Comparison of ENCODE assay signal across 3 cellular contexts in the genomic region with DNA sequence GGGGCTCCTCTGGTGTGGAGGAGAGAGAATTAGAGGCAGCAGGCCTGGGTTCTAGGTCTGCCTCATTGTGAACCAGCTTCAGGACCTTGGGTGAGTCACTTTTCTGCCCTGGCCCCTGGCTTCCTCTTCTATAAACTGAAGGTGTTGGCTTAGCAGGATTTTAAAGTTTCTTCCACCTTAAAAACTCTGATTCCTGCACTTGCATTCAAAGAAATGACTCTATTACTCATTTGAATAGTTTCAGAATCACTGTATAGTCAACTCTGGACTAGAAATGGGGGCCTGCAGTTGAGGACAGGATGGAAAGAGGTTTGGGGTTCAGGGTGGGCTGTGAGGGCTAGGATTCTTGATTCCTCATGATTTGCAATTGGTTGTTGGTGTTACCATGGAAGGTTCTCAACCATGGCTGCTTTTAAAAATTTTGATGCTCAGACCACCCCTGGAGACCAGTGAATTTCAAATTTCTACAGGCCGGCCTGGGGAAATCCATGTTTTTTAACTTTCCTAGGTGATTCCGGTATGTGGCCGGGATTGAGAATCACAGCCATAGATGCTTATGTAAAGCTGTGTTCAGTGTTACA.
TF ChIP-seq lines count a peak whose summit lies in the region.

No MANE protein-coding gene starts in this region.

TF ChIP-seq in A549, 52 proteins besides CTCF, POLR2A, EP300 and RAD21:
- TF ChIP-seq EHMT2 (IDR thresholded peaks at IDR 0.05; ENCODE audit: low read depth) (no peak), FOSL2 (IDR thresholded peaks at IDR 0.05) (0 out of 2 replicates have a peak, but pooled peaks have one; percentile 20), FOSL2 (CRISPR knock-in tag; IDR thresholded peaks at IDR 0.05) (peak; percentile 30; the same call in 1 of the 2 replicates), MYC (IDR thresholded peaks at IDR 0.05; ENCODE audit: borderline replicate concordance, low read length) (no peak), RARB (CRISPR knock-in tag; IDR thresholded peaks at IDR 0.05) (no peak)

TF ChIP-seq in K562, 482 proteins besides CTCF, POLR2A, EP300 and RAD21:
- no peak for TF ChIP-seq SMARCA4 (IDR thresholded peaks at IDR 0.05)
- TF ChIP-seq JUND (IDR thresholded peaks at IDR 0.05; ENCODE audit: borderline replicate concordance, low read depth, low read length), result 0 out of 2 replicates have a peak, but pooled peaks have one; percentile 4
- no peak for TF ChIP-seq JUND (tag; IDR thresholded peaks at IDR 0.05; ENCODE audit: borderline replicate concordance, low read depth, low read length)
- TF ChIP-seq SPI1 (IDR thresholded peaks at IDR 0.05; ENCODE audit: borderline replicate concordance, low read depth, low read length), result 0 out of 2 replicates have a peak, but pooled peaks have one; percentile 10

TF ChIP-seq in GM23338, 12 proteins besides CTCF, POLR2A, EP300 and RAD21:
- TF ChIP-seq POLR2AphosphoS5 (IDR thresholded peaks at IDR 0.05; ENCODE audit: low read depth) (no peak), EZH2phosphoT487 (IDR thresholded peaks at IDR 0.05; ENCODE audit: unreplicated experiment) (no peak)
- TF ChIP-seq, protein P1, sequence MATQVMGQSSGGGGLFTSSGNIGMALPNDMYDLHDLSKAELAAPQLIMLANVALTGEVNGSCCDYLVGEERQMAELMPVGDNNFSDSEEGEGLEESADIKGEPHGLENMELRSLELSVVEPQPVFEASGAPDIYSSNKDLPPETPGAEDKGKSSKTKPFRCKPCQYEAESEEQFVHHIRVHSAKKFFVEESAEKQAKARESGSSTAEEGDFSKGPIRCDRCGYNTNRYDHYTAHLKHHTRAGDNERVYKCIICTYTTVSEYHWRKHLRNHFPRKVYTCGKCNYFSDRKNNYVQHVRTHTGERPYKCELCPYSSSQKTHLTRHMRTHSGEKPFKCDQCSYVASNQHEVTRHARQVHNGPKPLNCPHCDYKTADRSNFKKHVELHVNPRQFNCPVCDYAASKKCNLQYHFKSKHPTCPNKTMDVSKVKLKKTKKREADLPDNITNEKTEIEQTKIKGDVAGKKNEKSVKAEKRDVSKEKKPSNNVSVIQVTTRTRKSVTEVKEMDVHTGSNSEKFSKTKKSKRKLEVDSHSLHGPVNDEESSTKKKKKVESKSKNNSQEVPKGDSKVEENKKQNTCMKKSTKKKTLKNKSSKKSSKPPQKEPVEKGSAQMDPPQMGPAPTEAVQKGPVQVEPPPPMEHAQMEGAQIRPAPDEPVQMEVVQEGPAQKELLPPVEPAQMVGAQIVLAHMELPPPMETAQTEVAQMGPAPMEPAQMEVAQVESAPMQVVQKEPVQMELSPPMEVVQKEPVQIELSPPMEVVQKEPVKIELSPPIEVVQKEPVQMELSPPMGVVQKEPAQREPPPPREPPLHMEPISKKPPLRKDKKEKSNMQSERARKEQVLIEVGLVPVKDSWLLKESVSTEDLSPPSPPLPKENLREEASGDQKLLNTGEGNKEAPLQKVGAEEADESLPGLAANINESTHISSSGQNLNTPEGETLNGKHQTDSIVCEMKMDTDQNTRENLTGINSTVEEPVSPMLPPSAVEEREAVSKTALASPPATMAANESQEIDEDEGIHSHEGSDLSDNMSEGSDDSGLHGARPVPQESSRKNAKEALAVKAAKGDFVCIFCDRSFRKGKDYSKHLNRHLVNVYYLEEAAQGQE (IDR thresholded peaks at IDR 0.05; ENCODE audit: unreplicated experiment), result no peak
